In genomic region chr3:27431116-27431515, GRCh38 we compare ENCODE assay signal across 9 cellular contexts. TPM values are rescaled to one million over a fixed set of nuclear protein-coding genes. Genes with fewer than 3 reads are reported as not detected.
DNase-seq lines count a peak whose midpoint lies in the region; FAIRE-seq and TF ChIP-seq lines count a peak whose summit lies in the region.
"Had no signal": no experiment of that assay in that cellular context is flagged by ENCODE, and none has a peak within 500 bp of the region (broad histone marks: within the 10 kb centered on the region; RNA-seq: fewer than 3 reads in every experiment).

No MANE protein-coding gene starts in this region.

- H2BK120ac ChIP-seq in mesendoderm (ENCODE audit: low read depth, low read length): no peak overlapping the region

- CTCF ChIA-PET in AG04449 (lab: Yijun Ruan, JAX): interaction anchor here (1.0 to 2.0 kb wide), 2 partner anchors 36 to 119 kb away, joined by 4 to 6 read pairs; no protein-coding TSS in a partner anchor

- H2BK5ac ChIP-seq in mesendoderm (ENCODE audit: low read length): no peak overlapping the region

- TF ChIP-seq CTCF in AG04449 (IDR thresholded peaks at IDR 0.05; ENCODE audit: insufficient read depth, low read length, missing control alignments): no peak
- TF ChIP-seq CTCF in LNCaP clone FGC (IDR thresholded peaks at IDR 0.05; ENCODE audit: control insufficient read depth, extremely low read depth, insufficient read depth): no peak
- TF ChIP-seq CTCF in CD14-positive monocyte (IDR thresholded peaks at IDR 0.05): no peak
- TF ChIP-seq CTCF in WERI-Rb-1 (IDR thresholded peaks at IDR 0.05; ENCODE audit: low read depth, low read length): no peak

- no CpG with 5 or more reads among the region's 6 CpGs for WGBS in mesendoderm (ENCODE audit: extremely low coverage, insufficient coverage, low lambda C conversion rate)

- H3K36me3 Mint-ChIP-seq in CD14-positive monocyte: peaks cover 53 to 63% of the 10 kb centered on the region in 2 donors

- H3K4me3 ChIP-seq in AG04449 (ENCODE audit: low read depth, low read length): no peak overlapping the region
- H3K4me3 ChIP-seq in LNCaP clone FGC (ENCODE audit: low read depth, low read length): no peak overlapping the region
- no peak overlapping the region for H3K4me3 ChIP-seq in mesendoderm (ENCODE audit: low read length)
- no peak overlapping the region for H3K4me3 ChIP-seq in WERI-Rb-1 (ENCODE audit: low read depth, low read length)

- no peak overlapping the region for H3K4ac ChIP-seq in mesendoderm (ENCODE audit: low read depth, low read length)

- H3K27ac ChIP-seq in mesendoderm (ENCODE audit: low read depth, low read length): no peak overlapping the region
- H3K27ac ChIP-seq in WERI-Rb-1: no peak overlapping the region

- peaks cover 9% of the 10 kb centered on the region for H3K36me3 ChIP-seq in mesendoderm (ENCODE audit: control insufficient read depth, insufficient read depth, low read length)
- peaks cover 49% of the 10 kb centered on the region for H3K36me3 ChIP-seq in WERI-Rb-1

- H3K56ac ChIP-seq in mesendoderm (ENCODE audit: low read length): no peak overlapping the region

- H3K9me3 Mint-ChIP-seq in CD14-positive monocyte: no peaks in the 10 kb centered on the region
- H3K9me3 Mint-ChIP-seq: IgD-negative memory B cell had no signal

- H3K4me1 Mint-ChIP-seq in CD14-positive monocyte: no peaks in the 10 kb centered on the region

- peaks cover 7% of the 10 kb centered on the region for H3K79me1 ChIP-seq in mesendoderm (ENCODE audit: low read length)

- H2AK5ac ChIP-seq in mesendoderm (ENCODE audit: low read length): no peak overlapping the region

- H3K9me3 ChIP-seq in WERI-Rb-1 (ENCODE audit: severe bottlenecking): no peaks in the 10 kb centered on the region

- no peak overlapping the region for H3K23ac ChIP-seq in mesendoderm (ENCODE audit: low read length)

- H3K18ac ChIP-seq in mesendoderm (ENCODE audit: low read length): no peak overlapping the region

- H3K27me3 ChIP-seq in mesendoderm (ENCODE audit: insufficient read depth, low read length, poor library complexity) (peaks cover 3% of the 10 kb centered on the region), WERI-Rb-1 (ENCODE audit: insufficient read depth, low read depth, severe bottlenecking) (no peaks in the 10 kb centered on the region)

- POLR2A ChIA-PET in AG04449 (lab: Yijun Ruan, JAX): no interaction called here

- DNase-seq in AG04449 (ENCODE audit: low read depth, low spot score) (peak; percentile 99), LNCaP clone FGC (ENCODE audit: low read depth) (peak; percentile 79), mesendoderm (peak; percentile 24), CD14-positive monocyte (ENCODE audit: low spot score) (no peak), WERI-Rb-1 (no peak), cerebellar nuclear complex (lab: John Stamatoyannopoulos, UW) (no peak)
- DNase-seq in activated T-cell treated with anti-CD3 and anti-CD28 coated beads, Interleukin-2, amount 50 U/mL, for 1 hour: no peak

- H3K27me3 Mint-ChIP-seq in CD14-positive monocyte (ENCODE audit: low read depth in 3 of 3): peaks cover 0 to 3% (median 0%) of the 10 kb centered on the region in 3 donors
- H3K27me3 Mint-ChIP-seq: IgD-negative memory B cell had no signal

- no peak overlapping the region for H4K5ac ChIP-seq in mesendoderm (ENCODE audit: low read length)

- H4K8ac ChIP-seq in mesendoderm (ENCODE audit: low read depth, low read length): no peak overlapping the region

- H3K4me2 ChIP-seq in mesendoderm (ENCODE audit: low read length): no peak overlapping the region

- no peak overlapping the region for H2BK15ac ChIP-seq in mesendoderm (replicated peaks; ENCODE audit: low read depth)

- H3K4me1 ChIP-seq in mesendoderm (ENCODE audit: control insufficient read depth, low read depth, low read length): no peaks in the 10 kb centered on the region

- peak overlapping the region in 3 of 7 donors; percentile 48 to 58 (median 49) for H3K27ac Mint-ChIP-seq in CD14-positive monocyte

- no peaks in the 10 kb centered on the region for H3K79me2 ChIP-seq in mesendoderm (ENCODE audit: control insufficient read depth, insufficient read depth, low read length)

- no peak overlapping the region for H3K9ac ChIP-seq in mesendoderm (ENCODE audit: low read length)

- intact Hi-C loops in CD14-positive monocyte (cut with micrococcal nuclease): no loop called here

- FAIRE-seq in endometrium (lab: Jason Lieb, UNC): peak; percentile 57

- no peak overlapping the region for H3K4me3 Mint-ChIP-seq in CD14-positive monocyte
- H3K4me3 Mint-ChIP-seq: IgD-negative memory B cell had no signal

RNA-seq across cellular contexts. Expression of gene SLC4A7, which starts 53.1 kb away (rescaled TPM):
- polyA plus RNA-seq in mesendoderm (2013, experiment 1 of 2): 41.6 TPM
- 42.5 TPM for polyA plus RNA-seq in mesendoderm (2013, experiment 2 of 2)
- 1 to 10 TPM; 5.4 to 5.5 TPM for polyA plus RNA-seq in CD14-positive monocyte

Comparison
In these comparisons a context has a peak if more than half of its experiments do, and no peak if none do; other contexts are left out.
1. DNase-seq: peak in AG04449 (single experiment), LNCaP clone FGC (single experiment) and mesendoderm (single experiment); none in activated T-cell treated with anti-CD3 and anti-CD28 coated beads, Interleukin-2, amount 50 U/mL, for 1 hour (single experiment), CD14-positive monocyte (single experiment), WERI-Rb-1 (single experiment) and cerebellar nuclear complex (0 of 2).